8 cellular contexts compared by ENCODE assay signal in the genomic region with DNA sequence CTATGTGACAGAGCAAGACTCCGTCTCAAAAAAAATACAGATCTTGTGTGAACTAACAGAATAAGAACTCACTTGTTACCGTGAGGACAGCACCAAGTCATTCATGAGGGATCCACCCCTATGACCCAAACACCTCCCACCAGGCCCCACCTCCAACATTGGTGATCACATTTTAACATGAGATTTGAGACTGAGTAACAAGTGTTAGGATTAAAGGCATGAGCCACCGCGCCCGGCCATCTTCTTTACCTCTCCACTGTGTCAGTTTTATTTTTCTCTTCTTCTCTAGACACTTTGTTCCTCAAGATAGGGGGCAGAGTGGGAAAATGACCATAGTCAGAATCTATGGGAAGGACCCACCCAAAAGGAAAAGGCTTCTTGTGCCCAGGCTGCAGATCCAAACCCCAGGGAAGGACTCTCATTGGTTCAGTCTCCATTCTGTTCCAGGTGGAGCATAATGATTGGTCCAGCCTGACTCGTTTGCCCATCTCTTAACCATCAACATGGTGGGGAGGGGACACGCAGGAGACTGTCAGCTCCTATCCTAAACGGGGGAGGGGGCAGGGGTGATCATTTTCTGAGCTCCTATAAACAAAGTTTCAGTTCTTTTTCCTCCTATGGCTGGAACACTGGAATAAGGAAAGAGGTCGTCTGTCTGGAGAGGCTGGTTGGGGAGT. TPM values are rescaled to one million over a fixed set of nuclear protein-coding genes. Genes with fewer than 3 reads are reported as not detected.
DNase-seq lines count a peak whose midpoint lies in the region; ATAC-seq and TF ChIP-seq lines count a peak whose summit lies in the region.

No MANE protein-coding gene starts in this region.

- H3K9me3 ChIP-seq in HCT116 (ENCODE audit: control insufficient read depth in 1 of 2, insufficient read depth in 1 of 2, low read depth in 1 of 2, low read length in 2 of 2) = no peaks in the 10 kb centered on the region
- H3K9me3 ChIP-seq in left ventricle myocardium inferior (replicated peaks) = peaks cover 20% of the 10 kb centered on the region

- peak overlapping the region; percentile 100 for H3K27ac Mint-ChIP-seq in activated CD4-positive, alpha-beta memory T cell treated with anti-CD3 and anti-CD28 coated beads for 36 hours

- CTCF ChIA-PET in HCT116 (lab: Charles Lee) = interaction anchor here (1.3 to 4.5 kb wide), 7 partner anchors 14 to 154 kb away, joined by 4 to 15 read pairs (median 6); a partner anchor contains a TSS
- CTCF ChIA-PET in activated CD4-positive, alpha-beta memory T cell treated with anti-CD3 and anti-CD28 coated beads for 36 hours (lab: Charles Lee) = interaction anchor here (0.6 to 4.2 kb wide), 12 partner anchors 12 to 252 kb away, joined by 3 to 40 read pairs (median 9); a partner anchor contains a TSS

- H3K36me3 ChIP-seq in HCT116 (ENCODE audit: control insufficient read depth in 1 of 2, insufficient read depth in 2 of 2, low read length in 2 of 2) (peaks cover 2 to 6% of the 10 kb centered on the region in 2 experiments; a peak in 2 of 4 replicates), left ventricle myocardium inferior (no peaks in the 10 kb centered on the region)

- peaks cover 10% of the 10 kb centered on the region for H3K9me3 Mint-ChIP-seq in activated CD4-positive, alpha-beta memory T cell treated with anti-CD3 and anti-CD28 coated beads for 36 hours

- H3K4me1 ChIP-seq in HCT116 (ENCODE audit: control insufficient read depth in 1 of 2, insufficient read depth in 2 of 2, low read length in 2 of 2) (peaks cover 18 to 38% of the 10 kb centered on the region in 2 experiments), left ventricle myocardium inferior (peaks cover 41% of the 10 kb centered on the region)

- H3K27me3 ChIP-seq in HCT116 (ENCODE audit: insufficient read depth, low read length) = no peaks in the 10 kb centered on the region
- H3K27me3 ChIP-seq in left ventricle myocardium inferior (ENCODE audit: low read depth) = no peaks in the 10 kb centered on the region

- BruUV-seq in HCT116 (replicated peaks; lab: Mats Ljungman, UMichigan) = no TSS peak

- ATAC-seq in HCT116 (peak; percentile 13; the same call in 1 of the 2 replicates), GM21390 (IDR thresholded peaks at IDR 0.05; ENCODE audit: unreplicated experiment) (no peak), HG02571 (IDR thresholded peaks at IDR 0.05; ENCODE audit: unreplicated experiment) (no peak)

- H4K20me1 ChIP-seq in HCT116 (ENCODE audit: insufficient read depth) = no peaks in the 10 kb centered on the region

- no peaks in the 10 kb centered on the region for H3K9me2 ChIP-seq in HCT116 (ENCODE audit: insufficient read depth)

- H3K27me3 Mint-ChIP-seq in activated CD4-positive, alpha-beta memory T cell treated with anti-CD3 and anti-CD28 coated beads for 36 hours = no peaks in the 10 kb centered on the region

- peaks cover 17% of the 10 kb centered on the region for H3K36me3 Mint-ChIP-seq in activated CD4-positive, alpha-beta memory T cell treated with anti-CD3 and anti-CD28 coated beads for 36 hours

- peak overlapping the region; percentile 85 for H3K27ac ChIP-seq in HCT116 (ENCODE audit: low read depth, low read length)
- peak overlapping the region; percentile 98 for H3K27ac ChIP-seq in left ventricle myocardium inferior (replicated peaks)
- H3K27ac ChIP-seq in skin epidermis = peak overlapping the region in 20 of 21 experiments; percentile 95 to 100 (median 100)

- POLR2A ChIA-PET in HCT116 (lab: Charles Lee) = interaction anchor here (0.8 to 1.9 kb wide), 6 partner anchors 14 to 114 kb away, joined by 3 to 8 read pairs (median 4); a partner anchor contains a TSS
- POLR2A ChIA-PET in activated CD4-positive, alpha-beta memory T cell treated with anti-CD3 and anti-CD28 coated beads for 36 hours (lab: Charles Lee) = interaction anchor here (0.6 to 4.1 kb wide), 10 partner anchors 8 to 185 kb away, joined by 3 to 50 read pairs (median 8); a partner anchor contains a TSS

- no peak overlapping the region for H2AFZ ChIP-seq in HCT116 (ENCODE audit: low read depth, low read length, poor library complexity, severe bottlenecking)

- RAD21 ChIA-PET in HCT116 (lab: Charles Lee; ENCODE audit: low non-redundant PET in 1 of 2, low total read pairs in 2 of 2, uncharacterized antibody in 2 of 2, unreplicated experiment in 2 of 2) = no interaction called here

- H3K4me2 ChIP-seq in HCT116 (ENCODE audit: low read length) = peak overlapping the region; percentile 98

- peak overlapping the region; percentile 95 for H3K4me3 Mint-ChIP-seq in activated CD4-positive, alpha-beta memory T cell treated with anti-CD3 and anti-CD28 coated beads for 36 hours

- intact Hi-C loops in HCT116 (cut with micrococcal nuclease) = no loop called here
- intact Hi-C loops in activated CD4-positive, alpha-beta memory T cell treated with anti-CD3 and anti-CD28 coated beads for 36 hours (cut with micrococcal nuclease) = loop anchor here (1.0 to 5.0 kb wide), 3 partner anchors 62 to 117 kb away; a partner anchor contains a TSS
- intact Hi-C loops in left ventricle myocardium inferior (cut with micrococcal nuclease) = no loop called here

- peaks cover 37% of the 10 kb centered on the region for H3K79me2 ChIP-seq in HCT116 (ENCODE audit: insufficient read depth, low read length)

- DNase-seq in HCT116 (ENCODE audit: low read depth, low spot score) (no peak), left ventricle myocardium inferior (no peak), LoVo (ENCODE audit: low spot score) (no peak)
- no peak for DNase-seq in activated CD4-positive, alpha-beta memory T cell treated with anti-CD3 and anti-CD28 coated beads for 36 hours
- DNase-seq in activated effector memory CD4-positive, alpha-beta T cell treated with anti-CD3 and anti-CD28 coated beads, Interleukin-2, amount 50 U/mL, for 16 hours = no peak

- H3K4me3 ChIP-seq in HCT116 (replicated peaks in 1 of 2; ENCODE audit: low read depth in 1 of 2, low read length in 2 of 2) (peak overlapping the region; percentile 91 to 94), left ventricle myocardium inferior (peak overlapping the region; percentile 100), skin epidermis (peak overlapping the region; percentile 64 to 99 (median 95))

- no peak for TF ChIP-seq RAD21 in HCT116 (IDR thresholded peaks at IDR 0.05; ENCODE audit: low read depth)

- no peak for TF ChIP-seq CTCF in HCT116 (IDR thresholded peaks at IDR 0.05 in 2 of 3, conservative IDR thresholded peaks at IDR 0.05 in 1 of 3; ENCODE audit: borderline replicate concordance in 1 of 3, insufficient read depth in 1 of 3, low read depth in 2 of 3, low read length in 2 of 3)
- TF ChIP-seq CTCF in left ventricle myocardium inferior (IDR thresholded peaks at IDR 0.05; ENCODE audit: borderline replicate concordance) = no peak

- peaks cover 26% of the 10 kb centered on the region for H3K4me1 Mint-ChIP-seq in activated CD4-positive, alpha-beta memory T cell treated with anti-CD3 and anti-CD28 coated beads for 36 hours (ENCODE audit: low read depth)

- no peak for TF ChIP-seq POLR2A in HCT116 (IDR thresholded peaks at IDR 0.05; ENCODE audit: borderline replicate concordance, extremely low read depth, insufficient read depth, insufficient read length)

- H3K9ac ChIP-seq in HCT116 (ENCODE audit: low read length) = peak overlapping the region; percentile 98

TF ChIP-seq in HCT116, 20 proteins besides CTCF, POLR2A, EP300 and RAD21 (continues in another document):
- no peak for TF ChIP-seq TCF7L2 (IDR thresholded peaks at IDR 0.05; ENCODE audit: borderline replicate concordance, extremely low read depth, insufficient read depth, insufficient read length)
- TF ChIP-seq YY1 (IDR thresholded peaks at IDR 0.05; ENCODE audit: extremely low read depth, insufficient replicate concordance, low read depth, low read length) = no peak
- TF ChIP-seq CEBPB (IDR thresholded peaks at IDR 0.05; ENCODE audit: low read depth) = no peak
- TF ChIP-seq ZNF274 (IDR thresholded peaks at IDR 0.05; ENCODE audit: low read depth, low read length) = no peak
- no peak for TF ChIP-seq CBX3 (IDR thresholded peaks at IDR 0.05; ENCODE audit: low read depth)
- TF ChIP-seq, protein P1, sequence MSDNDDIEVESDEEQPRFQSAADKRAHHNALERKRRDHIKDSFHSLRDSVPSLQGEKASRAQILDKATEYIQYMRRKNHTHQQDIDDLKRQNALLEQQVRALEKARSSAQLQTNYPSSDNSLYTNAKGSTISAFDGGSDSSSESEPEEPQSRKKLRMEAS (IDR thresholded peaks at IDR 0.05) = no peak
- TF ChIP-seq SRF (IDR thresholded peaks at IDR 0.05; ENCODE audit: low read depth) = no peak
- no peak for TF ChIP-seq SIN3A (IDR thresholded peaks at IDR 0.05; ENCODE audit: low read depth)
- no peak for TF ChIP-seq ELF1 (IDR thresholded peaks at IDR 0.05; ENCODE audit: borderline replicate concordance, low read depth)
- TF ChIP-seq FOSL1 (IDR thresholded peaks at IDR 0.05; ENCODE audit: low read depth) = no peak
- TF ChIP-seq ZFX (IDR thresholded peaks at IDR 0.05) = no peak
- TF ChIP-seq JUND (IDR thresholded peaks at IDR 0.05) = no peak
- no peak for TF ChIP-seq SP1 (IDR thresholded peaks at IDR 0.05; ENCODE audit: low read depth)

RNA-seq across cellular contexts. Expression of a gene that starts 1.3 kb away (rescaled TPM):
- total RNA-seq in HCT116 (2021; ENCODE audit: unreplicated experiment) = 335 TPM
- polyA plus RNA-seq in HCT116 (2012) = 437 and 457 TPM in 2 replicates
- 100 to 1,000 TPM; 410 to 425 TPM for total RNA-seq in activated CD4-positive, alpha-beta memory T cell treated with anti-CD3 and anti-CD28 coated beads for 36 hours
- 294 TPM for total RNA-seq in left ventricle myocardium inferior

RNA-seq across cellular contexts. Expression of a gene that starts 25.0 kb away (rescaled TPM):
- total RNA-seq in HCT116 (2021; ENCODE audit: unreplicated experiment) (not detected), left ventricle myocardium inferior (3.7 TPM)
- 0.03 TPM in 1 of 2 replicates, not detected in the other for polyA plus RNA-seq in HCT116 (2012)
- 10 to 100 TPM; 22.6 to 24.6 TPM for total RNA-seq in activated CD4-positive, alpha-beta memory T cell treated with anti-CD3 and anti-CD28 coated beads for 36 hours

RNA-seq across cellular contexts. Expression of a gene that starts 36.1 kb away (rescaled TPM):
- not detected for total RNA-seq in HCT116 (2021; ENCODE audit: unreplicated experiment)
- not detected in 2 replicates for polyA plus RNA-seq in HCT116 (2012)
- 1 to 10 TPM; 9.5 TPM for total RNA-seq in activated CD4-positive, alpha-beta memory T cell treated with anti-CD3 and anti-CD28 coated beads for 36 hours
- not detected for total RNA-seq in left ventricle myocardium inferior
